22 cellular contexts compared by ENCODE assay signal in the genomic region with DNA sequence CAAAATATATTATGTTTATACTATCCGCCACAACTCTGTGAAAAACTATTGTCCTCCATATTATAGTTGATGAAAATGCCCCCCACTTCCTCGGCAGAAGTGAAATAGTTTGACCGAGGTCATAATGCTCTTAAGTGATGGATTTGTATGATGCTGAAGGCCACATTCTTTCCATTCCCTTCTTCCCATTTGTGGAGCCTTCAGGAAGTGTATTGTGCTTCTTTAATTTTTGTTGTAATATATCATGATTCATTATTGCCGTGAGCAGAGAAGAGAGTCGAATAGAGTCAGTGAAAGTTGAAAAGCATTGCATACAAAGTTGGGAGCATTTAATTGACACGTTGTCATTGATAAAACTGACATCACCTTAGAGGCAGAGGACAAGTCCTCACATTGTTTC.
"Had no signal": no experiment of that assay in that cellular context is flagged by ENCODE, and none has a peak within 500 bp of the region (broad histone marks: within the 10 kb centered on the region; RNA-seq: fewer than 3 reads in every experiment).

No MANE protein-coding gene starts in this region.

- H3K27ac Mint-ChIP-seq: endodermal cell; memory B cell; natural killer cell treated with Interleukin-12 subunit alpha and Interleukin-12 subunit beta and Interleukin-15 and Interleukin-18, amount 100 ng/mL, for 72 hours; stimulated activated memory B cell treated with anti-CD40 and anti-IgM and Interleukin-4, amounts not matched to agents 10 μg/mL and 1 μg/mL and 100 μg/mL, for 72 hours; stimulated activated naive CD8-positive, alpha-beta T cell treated with anti-CD3 and anti-CD28 coated beads, Interleukin-15, Interleukin-2, amounts not matched to agents 100 ng/mL and 50 ng/mL, for 24 hours had no signal

- ATAC-seq: heart right ventricle; lower lobe of right lung; natural killer cell treated with Interleukin-12 subunit alpha and Interleukin-12 subunit beta and Interleukin-15 and Interleukin-18, amount 100 ng/mL, for 72 hours; psoas muscle; right lobe of liver; stimulated activated memory B cell treated with anti-CD40 and anti-IgM and Interleukin-4, amounts not matched to agents 10 μg/mL and 1 μg/mL and 100 μg/mL, for 72 hours; upper lobe of right lung had no signal

- H3K4me3 Mint-ChIP-seq: endodermal cell; memory B cell; natural killer cell treated with Interleukin-12 subunit alpha and Interleukin-12 subunit beta and Interleukin-15 and Interleukin-18, amount 100 ng/mL, for 72 hours; stimulated activated memory B cell treated with anti-CD40 and anti-IgM and Interleukin-4, amounts not matched to agents 10 μg/mL and 1 μg/mL and 100 μg/mL, for 72 hours; stimulated activated naive CD8-positive, alpha-beta T cell treated with anti-CD3 and anti-CD28 coated beads, Interleukin-15, Interleukin-2, amounts not matched to agents 100 ng/mL and 50 ng/mL, for 24 hours had no signal

- DNase-seq: colonic mucosa; effector CD4-positive, alpha-beta T cell; endodermal cell; erythroblast; heart right ventricle; hypothalamus; left ventricle myocardium inferior; lower lobe of right lung; midbrain; psoas muscle; retina; right lobe of liver; spleen; stimulated activated CD4-positive, alpha-beta T cell treated with anti-CD3 and anti-CD28 coated beads, Interleukin-15, amount 100 ng/mL, for 24 hours; stimulated activated CD4-positive, alpha-beta T cell treated with anti-CD3 and anti-CD28 coated beads, Interleukin-1b, Interleukin-23, amount 100 ng/mL, for 48 hours; stimulated activated CD4-positive, alpha-beta T cell treated with anti-CD3 and anti-CD28 coated beads, Interleukin-4, amount 100 ng/mL, for 24 hours; upper lobe of right lung had no signal

- H3K9me3 Mint-ChIP-seq: stimulated activated memory B cell treated with anti-CD40 and anti-IgM and Interleukin-4, amounts not matched to agents 10 μg/mL and 1 μg/mL and 100 μg/mL, for 72 hours had no signal

- H3K4me3 ChIP-seq: colonic mucosa, heart right ventricle, left ventricle myocardium inferior, lower lobe of right lung, psoas muscle, right lobe of liver, spleen, tibial nerve, upper lobe of right lung had no signal

- H3K27me3 Mint-ChIP-seq: memory B cell; natural killer cell treated with Interleukin-12 subunit alpha and Interleukin-12 subunit beta and Interleukin-15 and Interleukin-18, amount 100 ng/mL, for 72 hours; stimulated activated memory B cell treated with anti-CD40 and anti-IgM and Interleukin-4, amounts not matched to agents 10 μg/mL and 1 μg/mL and 100 μg/mL, for 72 hours had no signal

- H3K36me3 Mint-ChIP-seq: natural killer cell treated with Interleukin-12 subunit alpha and Interleukin-12 subunit beta and Interleukin-15 and Interleukin-18, amount 100 ng/mL, for 72 hours; stimulated activated memory B cell treated with anti-CD40 and anti-IgM and Interleukin-4, amounts not matched to agents 10 μg/mL and 1 μg/mL and 100 μg/mL, for 72 hours had no signal

- H3K4me1 Mint-ChIP-seq: endodermal cell, memory B cell had no signal
